In the genomic region with DNA sequence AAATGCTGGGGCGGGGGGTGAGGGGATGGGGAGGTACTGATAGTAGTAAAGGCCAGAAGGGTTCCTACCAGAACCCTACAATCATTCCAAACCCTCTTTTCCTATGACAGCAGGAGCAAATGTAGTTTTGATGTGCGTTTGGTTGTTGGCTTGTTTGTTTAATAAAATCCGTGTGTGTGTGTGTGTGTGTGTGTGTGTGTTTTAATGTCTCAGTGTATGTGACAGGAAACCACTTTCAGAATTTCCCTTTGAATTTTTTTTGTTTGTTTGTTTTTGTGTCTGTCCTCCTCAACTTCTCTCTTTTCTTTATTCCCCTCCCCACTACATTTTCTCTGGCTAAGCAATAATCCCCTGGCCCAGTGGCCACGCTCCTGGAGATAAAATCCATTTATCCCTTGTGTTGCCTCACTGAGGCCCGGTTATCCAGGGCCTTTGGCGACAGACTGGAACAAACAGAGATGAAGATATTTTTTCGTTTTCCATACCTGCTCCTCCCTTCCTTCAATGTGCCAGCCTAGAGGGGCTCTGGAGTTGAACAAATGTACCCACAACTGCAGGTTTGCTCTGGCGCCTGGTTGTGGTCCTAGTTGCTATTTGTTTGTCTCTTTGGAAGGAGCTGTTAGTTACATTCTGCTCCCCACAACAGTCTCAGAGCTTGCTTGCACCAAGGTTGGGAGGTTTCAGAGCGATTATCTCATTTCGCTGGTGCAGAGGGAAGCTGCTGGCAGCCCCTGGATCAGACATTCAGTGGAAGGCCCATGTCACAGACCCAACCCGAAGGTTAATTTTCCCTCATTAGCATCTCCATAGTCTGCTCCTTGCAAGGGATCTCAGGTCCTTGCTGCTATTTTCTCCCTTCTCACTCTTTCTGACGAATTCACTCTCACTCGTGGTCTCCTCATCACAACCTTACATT, we compare ENCODE assay signal across 12 cellular contexts. TPM values are rescaled to one million over a fixed set of nuclear protein-coding genes. Genes with fewer than 3 reads are reported as not detected.
A peak's percentile ranks its signal among the peaks of the same experiment; 100 is the strongest.
DNase-seq lines count a peak whose midpoint lies in the region; ATAC-seq, FAIRE-seq and TF ChIP-seq lines count a peak whose summit lies in the region.
"Had no signal": no experiment of that assay in that cellular context is flagged by ENCODE, and none has a peak within 500 bp of the region (broad histone marks: within the 10 kb centered on the region; RNA-seq: fewer than 3 reads in every experiment).

No MANE protein-coding gene starts in this region.

- no peak overlapping the region for H2AFZ ChIP-seq in HepG2 (ENCODE audit: low read length)
- no peak overlapping the region for H2AFZ ChIP-seq in osteoblast (ENCODE audit: low read length)

- no peak overlapping the region for H3K4me3 ChIP-seq in liver (ENCODE audit: low read depth in 1 of 3, low read length in 3 of 3)
- H3K4me3 ChIP-seq in HepG2 (replicated peaks in 1 of 3; ENCODE audit: insufficient read depth in 1 of 3, low read depth in 2 of 3, low read length in 3 of 3) = no peak overlapping the region
- peak overlapping the region; percentile 77 to 84 (median 80) for H3K4me3 ChIP-seq in esophagus muscularis mucosa
- no peak overlapping the region for H3K4me3 ChIP-seq in osteoblast (ENCODE audit: insufficient read depth, low read length)
- H3K4me3 ChIP-seq in small intestine (ENCODE audit: low read depth in 1 of 2, low read length in 2 of 2) = no peak overlapping the region

- no peak for ATAC-seq in HepG2
- ATAC-seq in omental fat pad (ENCODE audit: low FRiP score) = no peak
- ATAC-seq in HG02763 (IDR thresholded peaks at IDR 0.05; ENCODE audit: unreplicated experiment) = no peak
- no peak for ATAC-seq in GM21381 (IDR thresholded peaks at IDR 0.05; ENCODE audit: unreplicated experiment)

- TF ChIP-seq CTCF in liver (IDR thresholded peaks at IDR 0.05; ENCODE audit: low read depth, low read length, missing input control) (no peak), HepG2 (CRISPR knock-in tag; IDR thresholded peaks at IDR 0.05) (no peak), esophagus muscularis mucosa (IDR thresholded peaks at IDR 0.05) (no peak), osteoblast (IDR thresholded peaks at IDR 0.05; ENCODE audit: extremely low read depth, low read depth, low read length) (no peak), omental fat pad (IDR thresholded peaks at IDR 0.05) (no peak)

- no TSS peak for BruUV-seq in HepG2 (replicated peaks; lab: Mats Ljungman, UMichigan)

- FAIRE-seq in HepG2 (lab: Jason Lieb, UNC) = no peak
- no peak for FAIRE-seq in small intestine (lab: Jason Lieb, UNC)
- FAIRE-seq: GM12892 had no signal

- WGBS in liver = 58% methylated on average over 13 of the region's 13 CpGs
- 92% methylated on average over 13 of the region's 13 CpGs for WGBS in HepG2 (ENCODE audit: low lambda C conversion rate)
- 41% methylated on average over 13 of the region's 13 CpGs for WGBS in esophagus muscularis mucosa
- 55 to 79% (median 71%) methylated on average over 13 of the region's 13 CpGs for WGBS in small intestine, 3 donors

- H4K20me1 ChIP-seq in HepG2 (ENCODE audit: insufficient read depth, low read length) (no peaks in the 10 kb centered on the region), osteoblast (ENCODE audit: insufficient read depth, low read length) (no peaks in the 10 kb centered on the region)

- TF ChIP-seq EP300 in HepG2 (IDR thresholded peaks at IDR 0.05; ENCODE audit: low read depth in 2 of 2, low read length in 2 of 2) (no peak), HepG2 (CRISPR knock-in tag; IDR thresholded peaks at IDR 0.05; ENCODE audit: borderline replicate concordance) (no peak), esophagus muscularis mucosa (IDR thresholded peaks at IDR 0.05) (no peak)

- no peak overlapping the region for H3K4me2 ChIP-seq in HepG2 (ENCODE audit: low read depth, low read length)
- peak overlapping the region; percentile 27 for H3K4me2 ChIP-seq in osteoblast (ENCODE audit: insufficient read depth, low read length)

- H3K27me3 ChIP-seq in liver (ENCODE audit: control insufficient read depth in 4 of 4, insufficient read depth in 4 of 4, low read length in 3 of 4) = no peaks in the 10 kb centered on the region
- H3K27me3 ChIP-seq in HepG2 (ENCODE audit: control insufficient read depth in 1 of 2, insufficient read depth in 2 of 2, low read length in 2 of 2) = no peaks in the 10 kb centered on the region
- peaks cover 0 to 7% (median 0%) of the 10 kb centered on the region in 4 donors for H3K27me3 ChIP-seq in esophagus muscularis mucosa
- H3K27me3 ChIP-seq in osteoblast (ENCODE audit: insufficient read depth, low read length) = no peaks in the 10 kb centered on the region
- H3K27me3 ChIP-seq in small intestine (ENCODE audit: control insufficient read depth in 2 of 2, insufficient read depth in 2 of 2, low read length in 2 of 2) = peaks cover 7 to 16% of the 10 kb centered on the region in 2 donors

- no peak overlapping the region for H3K9ac ChIP-seq in liver (ENCODE audit: low read depth in 1 of 2, low read length in 2 of 2)
- no peak overlapping the region for H3K9ac ChIP-seq in HepG2 (ENCODE audit: insufficient read depth, low read depth, low read length)

- H3K36me3 ChIP-seq in liver (ENCODE audit: control insufficient read depth in 4 of 4, insufficient read depth in 3 of 4, low read depth in 1 of 4, low read length in 3 of 4) (no peaks in the 10 kb centered on the region), HepG2 (replicated peaks in 1 of 2; ENCODE audit: control insufficient read depth in 1 of 2, insufficient read depth in 2 of 2, low read length in 2 of 2) (no peaks in the 10 kb centered on the region; a peak in 2 of 5 replicates), esophagus muscularis mucosa (no peaks in the 10 kb centered on the region), osteoblast (ENCODE audit: insufficient read depth, low read length) (peaks cover 9% of the 10 kb centered on the region), small intestine (ENCODE audit: control insufficient read depth in 2 of 2, insufficient read depth in 2 of 2, low read length in 2 of 2) (no peaks in the 10 kb centered on the region)

- POLR2A ChIA-PET in HepG2 (lab: Yijun Ruan, JAX) = no interaction called here

- in situ Hi-C loops in HepG2 (cut with HindIII; ENCODE audit: extremely low pct_ligation_motif_present, low pct_unique_long_range_greater_than_20kb) = loop anchor here (10.0 to 25.0 kb wide), 4 partner anchors 586 to 1674 kb away; no protein-coding TSS in a partner anchor

- H3K27ac ChIP-seq in liver (ENCODE audit: low read depth in 1 of 2, low read length in 2 of 2) (peak overlapping the region; percentile 61 to 66), HepG2 (ENCODE audit: extremely low read length, insufficient read depth, low read length) (no peak overlapping the region), esophagus muscularis mucosa (replicated peaks in 1 of 4) (peak overlapping the region; percentile 94 to 97 (median 94)), osteoblast (ENCODE audit: low read depth, low read length) (peak overlapping the region; percentile 58), small intestine (ENCODE audit: low read depth in 1 of 2, low read length in 1 of 2) (no peak overlapping the region)

- TF ChIP-seq POLR2A in HepG2 (IDR thresholded peaks at IDR 0.05; ENCODE audit: insufficient read depth in 1 of 2, low read depth in 2 of 2, low read length in 2 of 2) (no peak), esophagus muscularis mucosa (IDR thresholded peaks at IDR 0.05; ENCODE audit: low read depth) (no peak)

- H3K79me2 ChIP-seq in HepG2 (ENCODE audit: insufficient read depth, low read length) (peaks cover 3% of the 10 kb centered on the region), osteoblast (ENCODE audit: insufficient read depth, low read length) (peaks cover 70% of the 10 kb centered on the region)

- H3K9me3 ChIP-seq in liver (ENCODE audit: control insufficient read depth in 4 of 4, low read length in 3 of 4) (no peaks in the 10 kb centered on the region), HepG2 (ENCODE audit: low read length) (no peaks in the 10 kb centered on the region), esophagus muscularis mucosa (no peaks in the 10 kb centered on the region), osteoblast (ENCODE audit: low read depth, low read length) (no peaks in the 10 kb centered on the region), small intestine (ENCODE audit: control insufficient read depth, low read depth) (no peaks in the 10 kb centered on the region)

- intact Hi-C loops in HepG2 (cut with micrococcal nuclease; ENCODE audit: unreplicated experiment) = loop anchor here (5.0 kb wide), 1 partner anchor 586 kb away; no protein-coding TSS in a partner anchor
- intact Hi-C loops in esophagus muscularis mucosa (cut with DNase I) = no loop called here

- H3K4me1 ChIP-seq in liver (ENCODE audit: control insufficient read depth in 4 of 4, insufficient read depth in 4 of 4, low read length in 3 of 4) (peaks cover 11 to 44% (median 34%) of the 10 kb centered on the region in 4 donors), HepG2 (ENCODE audit: insufficient read depth, low read length) (peaks cover 6% of the 10 kb centered on the region; the same call in 1 of the 2 replicates), esophagus muscularis mucosa (peaks cover 21 to 100% (median 95%) of the 10 kb centered on the region in 4 donors), osteoblast (ENCODE audit: insufficient read depth, low read length) (peaks cover 41% of the 10 kb centered on the region), small intestine (ENCODE audit: control insufficient read depth in 2 of 2, insufficient read depth in 1 of 2, low read depth in 1 of 2, low read length in 1 of 2) (peaks cover 0 to 4% of the 10 kb centered on the region in 2 donors)

- no peak for TF ChIP-seq RAD21 in liver (IDR thresholded peaks at IDR 0.05)
- no peak for TF ChIP-seq RAD21 in HepG2 (CRISPR knock-in tag; IDR thresholded peaks at IDR 0.05)

- CTCF ChIA-PET in HepG2 (lab: Yijun Ruan, JAX; ENCODE audit: low intra/inter-chr PET ratio, low total read pairs) = no interaction called here

- DNase-seq in HepG2 (ENCODE audit: low spot score) (no peak), esophagus muscularis mucosa (ENCODE audit: extremely low spot score) (no peak), osteoblast (ENCODE audit: insufficient read length, low spot score, missing footprints) (no peak), omental fat pad (ENCODE audit: low spot score) (no peak), small intestine (no peak)
- DNase-seq: effector memory CD4-positive, alpha-beta T cell; NCI-H524 had no signal

RNA-seq across cellular contexts. Expression of a gene that starts 17.9 kb away (rescaled TPM):
- total RNA-seq in liver = 1 to 10 TPM; 5.9 to 6.4 TPM
- 10 to 100 TPM; 12.0 to 22.4 TPM for polyA plus RNA-seq in liver
- 3.5 and 5.0 TPM in 2 replicates for total RNA-seq in HepG2 (2016; rRNA removed; fragmentation: Illumina TruSeq; extraction: Trizol)
- total RNA-seq in HepG2 (2016; cell fraction: cytosol; rRNA removed; fragmentation: Illumina TruSeq; extraction: Trizol; ENCODE audit: low read depth) = 0.61 and 0.79 TPM in 2 replicates
- 3.8 and 4.3 TPM in 2 replicates for total RNA-seq in HepG2 (2016; cell fraction: insoluble cytoplasmic fraction; rRNA removed; fragmentation: Illumina TruSeq; extraction: Trizol)
- 2.4 and 2.8 TPM in 2 replicates for total RNA-seq in HepG2 (2016; cell fraction: membrane; rRNA removed; fragmentation: Illumina TruSeq; extraction: Trizol)
- 8.2 and 8.4 TPM in 2 replicates for total RNA-seq in HepG2 (2016; cell fraction: nucleus; rRNA removed; fragmentation: Illumina TruSeq; extraction: Trizol)
- 4.0 and 4.7 TPM in 2 replicates for polyA plus RNA-seq in HepG2 (2011; rRNA removed)
- 3.5 and 3.6 TPM in 2 replicates for polyA plus RNA-seq in HepG2 (2011; cell fraction: cytosol; rRNA removed)
- 13.5 and 15.0 TPM in 2 replicates for polyA plus RNA-seq in HepG2 (2011; cell fraction: nucleus; rRNA removed)
- 20.1 and 28.6 TPM in 2 replicates for polyA plus RNA-seq in HepG2 (2012)
- 0.70 TPM in 2 replicates for polyA plus RNA-seq in HepG2 (2016; cell fraction: cytosol; fragmentation: Illumina TruSeq; extraction: Trizol; ENCODE audit: low read depth)
- polyA plus RNA-seq in HepG2 (2016; cell fraction: insoluble cytoplasmic fraction; fragmentation: Illumina TruSeq; extraction: Trizol; ENCODE audit: low read depth) = 14.4 and 16.5 TPM in 2 replicates
- polyA plus RNA-seq in HepG2 (2016; cell fraction: membrane; fragmentation: Illumina TruSeq; extraction: Trizol; ENCODE audit: low read depth) = 3.3 and 3.6 TPM in 2 replicates
- polyA plus RNA-seq in HepG2 (2016; cell fraction: nucleus; fragmentation: Illumina TruSeq; extraction: Trizol; ENCODE audit: insufficient read depth, low read depth) = 27.1 and 27.3 TPM in 2 replicates
- 15.2 and 51.3 TPM in 2 replicates for polyA minus RNA-seq in HepG2 (2011; rRNA and poly(A)+ RNA removed; ENCODE audit: low replicate concordance)
- 6.7 and 11.9 TPM in 2 replicates for polyA minus RNA-seq in HepG2 (2011; cell fraction: cytosol; rRNA and poly(A)+ RNA removed)
- 11.7 and 14.2 TPM in 2 replicates for polyA minus RNA-seq in HepG2 (2011; cell fraction: nucleus; rRNA and poly(A)+ RNA removed)
- 100 to 1,000 TPM in 2 of 4 donors, 10 to 100 TPM in 2; 42.7 to 131 (median 83.6) TPM for total RNA-seq in esophagus muscularis mucosa
- total RNA-seq in osteoblast = 13.0 and 14.5 TPM in 2 replicates
- total RNA-seq in omental fat pad = 10 to 100 TPM in 3 of 4 donors, 1 to 10 TPM in 1; 8.9 to 41.8 (median 20.1) TPM
- 10 to 100 TPM in 1 of 3 donors, 1 to 10 TPM in 2; 3.6 to 26.3 (median 4.9) TPM for polyA plus RNA-seq in small intestine
- total RNA-seq: mononuclear cell had no signal

Comparison
In these comparisons a context has a peak if more than half of its experiments do, and no peak if none do; other contexts are left out.
1. H3K27ac ChIP-seq: peak in liver (2 of 2), esophagus muscularis mucosa (4 of 4) and osteoblast (single experiment); none in HepG2 (single experiment) and small intestine (0 of 2).
2. H3K4me3 ChIP-seq: peak in esophagus muscularis mucosa (4 of 4); none in liver (0 of 3), HepG2 (0 of 3), osteoblast (single experiment) and small intestine (0 of 2).